Comparison of ENCODE assay signal across 29 cellular contexts in genomic region chr2:25039126-25039525, GRCh38.
"Had no signal": no experiment of that assay in that cellular context is flagged by ENCODE, and none has a peak within 500 bp of the region (broad histone marks: within the 10 kb centered on the region; RNA-seq: fewer than 3 reads in every experiment).

No MANE protein-coding gene starts in this region.

- H3K9me3 ChIP-seq: adrenal gland, body of pancreas, breast epithelium had no signal

- H3K36me3 ChIP-seq: adrenal gland, brain microvascular endothelial cell, breast epithelium had no signal

- H3K27ac ChIP-seq: adrenal gland, body of pancreas, brain microvascular endothelial cell, breast epithelium, VCaP had no signal

- DNase-seq: activated B cell treated with CpG ODN at 0.5 μM for 24 hours; activated CD4-positive, alpha-beta memory T cell treated with anti-CD3 and anti-CD28 coated beads for 36 hours; activated CD4-positive, alpha-beta T cell treated with anti-CD3 and anti-CD28 coated beads for 4 hours; activated CD4-positive, alpha-beta T cell treated with anti-CD3 and anti-CD28 coated beads, Interleukin-2, amount 10 ng/mL, durations not matched to agents 24 days and 14 days; activated CD4-positive, alpha-beta T cell treated with anti-CD3 and anti-CD28 coated beads, Interleukin-2, amount 50 U/mL, for 1 hour; activated CD4-positive, alpha-beta T cell treated with anti-CD3 and anti-CD28 coated beads, Interleukin-2, amount 50 U/mL, for 4 hours; activated CD4-positive, CD25-positive, alpha-beta regulatory T cell treated with anti-CD3 and anti-CD28 coated beads, Interleukin-2, amount 50 U/mL, for 72 hours; activated CD8-positive, alpha-beta memory T cell treated with anti-CD3 and anti-CD28 coated beads, Interleukin-2, amount 50 U/mL, for 4 hours; activated CD8-positive, alpha-beta T cell treated with anti-CD3 and anti-CD28 coated beads for 36 hours; activated effector memory CD4-positive, alpha-beta T cell treated with anti-CD3 and anti-CD28 coated beads, Interleukin-2, amount 50 U/mL, for 16 hours; activated gamma-delta T cell treated with Interleukin-2 at 50 U/mL for 16 hours; activated naive CD4-positive, alpha-beta T cell; activated naive CD4-positive, alpha-beta T cell treated with anti-CD3 and anti-CD28 coated beads for 36 hours; activated naive CD4-positive, alpha-beta T cell treated with anti-CD3 and anti-CD28 coated beads, Interleukin-2, amount 50 U/mL, for 16 hours; activated naive CD8-positive, alpha-beta T cell treated with anti-CD3 and anti-CD28 coated beads for 36 hours; activated T-cell treated with anti-CD3 and anti-CD28 coated beads for 4 hours; activated T-cell treated with anti-CD3 and anti-CD28 coated beads, Interleukin-2, amount 50 U/mL, for 1 hour; activated T-cell treated with anti-CD3 and anti-CD28 coated beads, Interleukin-2, amount 50 U/mL, for 4 hours; activated T-cell treated with anti-CD3 and anti-CD28 coated beads, Interleukin-2, amount 50 U/mL, for 72 hours; adrenal gland; amniotic stem cell; body of pancreas; brain microvascular endothelial cell; caudate nucleus; T-helper 1 cell; T-helper 2 cell; T-helper 9 cell had no signal

- H3K27me3 ChIP-seq: adrenal gland, body of pancreas, breast epithelium had no signal

- H3K4me3 ChIP-seq: adrenal gland, body of pancreas, breast epithelium had no signal
